ENCODE assay signal across 14 cellular contexts in genomic region chr15:89111961-89112340, GRCh38. TPM values are rescaled to one million over a fixed set of nuclear protein-coding genes. Genes with fewer than 3 reads are reported as not detected.
A peak's percentile ranks its signal among the peaks of the same experiment; 100 is the strongest.
DNase-seq lines count a peak whose midpoint lies in the region; ATAC-seq and FAIRE-seq lines count a peak whose summit lies in the region.
"Had no signal": no experiment of that assay in that cellular context is flagged by ENCODE, and none has a peak within 500 bp of the region (broad histone marks: within the 10 kb centered on the region; RNA-seq: fewer than 3 reads in every experiment).

No MANE protein-coding gene starts in this region.

- H3K27ac ChIP-seq in layer of hippocampus (ENCODE audit: low read depth, low read length) = peak overlapping the region; percentile 66
- H3K27ac ChIP-seq in small intestine (ENCODE audit: low read depth in 1 of 2, low read length in 1 of 2) = peak overlapping the region; percentile 82 to 95

- 25 to 61% (median 31%) methylated on average over 4 of the region's 4 CpGs for WGBS in small intestine, 3 donors

- no peak overlapping the region for H3K4me3 ChIP-seq in small intestine (ENCODE audit: low read depth in 1 of 2, low read length in 2 of 2)
- H3K4me3 ChIP-seq: GM23338 had no signal

- FAIRE-seq in small intestine (lab: Jason Lieb, UNC) = no peak

- peak; percentile 66 for DNase-seq in SW480 (ENCODE audit: low spot score)
- DNase-seq in small intestine = no peak
- DNase-seq in posterior vena cava (ENCODE audit: low spot score) = no peak
- DNase-seq in activated CD8-positive, alpha-beta memory T cell treated with anti-CD3 and anti-CD28 coated beads, Interleukin-2, amount 50 U/mL, for 4 hours = no peak
- DNase-seq in NCI-H1105 treated with DMSO at 0.1 percent for 48 hours (lab: John Stamatoyannopoulos, UW) = no peak
- DNase-seq: activated CD4-positive, alpha-beta T cell treated with anti-CD3 and anti-CD28 coated beads, Interleukin-2, amount 50 U/mL, for 4 hours; activated naive CD4-positive, alpha-beta T cell treated with anti-CD3 and anti-CD28 coated beads, Interleukin-2, amount 10 ng/mL, durations not matched to agents 7 days and 5 days; NCI-H187; retina; T-cell had no signal

- intact Hi-C loops in posterior vena cava (cut with DNase I) = no loop called here

- H3K9me3 ChIP-seq in small intestine (ENCODE audit: control insufficient read depth, low read depth) = no peaks in the 10 kb centered on the region

- H3K27me3 ChIP-seq in layer of hippocampus (ENCODE audit: control insufficient read depth, insufficient read depth, low read length) (no peaks in the 10 kb centered on the region), small intestine (ENCODE audit: control insufficient read depth in 2 of 2, insufficient read depth in 2 of 2, low read length in 2 of 2) (no peaks in the 10 kb centered on the region)

- H3K36me3 ChIP-seq in small intestine (ENCODE audit: control insufficient read depth in 2 of 2, insufficient read depth in 2 of 2, low read length in 2 of 2) = peaks cover 0 to 3% of the 10 kb centered on the region in 2 donors

- H3K4me1 ChIP-seq in small intestine (ENCODE audit: control insufficient read depth in 2 of 2, insufficient read depth in 1 of 2, low read depth in 1 of 2, low read length in 1 of 2) = peaks cover 22 to 23% of the 10 kb centered on the region in 2 donors

- peak; percentile 9 for ATAC-seq in GM19395 (IDR thresholded peaks at IDR 0.05; ENCODE audit: unreplicated experiment)
- ATAC-seq in GM18520 (IDR thresholded peaks at IDR 0.05; ENCODE audit: unreplicated experiment) = no peak
- ATAC-seq: GM23338 had no signal

RNA-seq across cellular contexts. Expression of gene ABHD2, which starts 23.7 kb away (rescaled TPM):
- polyA plus RNA-seq in small intestine = 10 to 100 TPM in 1 of 3 donors, 1 to 10 TPM in 2; 6.7 to 28.9 (median 8.6) TPM
- total RNA-seq in posterior vena cava = 100 to 1,000 TPM in 1 of 2 donors, 10 to 100 TPM in 1; 88.7 to 142 TPM
